In genomic region chr11:29306527-29306926, GRCh38 we compare ENCODE assay signal across 1 cellular context.
TF ChIP-seq lines count a peak whose summit lies in the region.

No MANE protein-coding gene starts in this region.

TF ChIP-seq in endothelial cell of umbilical vein, 7 proteins besides CTCF, POLR2A, EP300 and RAD21:
- TF ChIP-seq EZH2 (IDR thresholded peaks at IDR 0.05; ENCODE audit: borderline replicate concordance, low read depth, low read length, severe bottlenecking) (no peak), JUN (IDR thresholded peaks at IDR 0.05; ENCODE audit: borderline replicate concordance, insufficient read depth, insufficient read length, low read depth) (no peak), POLR2AphosphoS5 (IDR thresholded peaks at IDR 0.05; ENCODE audit: insufficient read depth, low read depth, low read length) (peak; percentile 61)
TF ChIP-seq in endothelial cell of umbilical vein: peak in this region for 1.
